In the genomic region with DNA sequence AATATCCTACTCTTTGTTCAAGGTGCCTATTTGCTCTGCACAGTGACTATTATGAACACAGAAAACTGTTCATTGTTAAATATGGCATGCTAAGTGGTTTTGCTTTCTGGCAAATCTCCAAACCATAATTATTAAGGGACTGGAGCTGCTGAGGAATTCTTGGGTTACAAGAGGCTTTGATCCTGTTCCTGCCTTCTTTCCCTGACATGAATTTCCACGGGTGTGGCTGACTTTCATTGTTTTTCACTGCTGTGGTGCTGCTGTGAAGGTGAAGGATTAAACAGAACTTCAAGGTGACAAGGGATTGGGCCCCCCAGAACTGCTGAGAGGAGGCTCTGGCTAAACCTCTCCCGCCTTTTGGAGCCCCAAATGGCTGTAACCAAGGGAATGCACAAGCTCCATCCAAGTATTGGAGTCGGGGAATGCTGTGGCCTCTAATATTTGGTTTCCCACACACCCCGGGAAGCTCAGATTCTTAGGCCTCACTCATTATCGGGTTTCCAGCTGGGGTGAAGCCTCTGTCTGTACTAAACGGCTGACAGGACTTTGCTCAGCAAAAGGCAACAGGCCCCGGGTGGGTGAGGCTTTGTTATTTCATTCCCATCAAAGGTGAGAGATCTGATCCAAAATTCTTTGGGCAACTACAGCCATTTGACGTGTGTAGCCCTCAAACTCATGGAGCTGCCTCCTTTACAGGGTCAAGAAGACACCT, we compare ENCODE assay signal across 17 cellular contexts. TPM values are rescaled to one million over a fixed set of nuclear protein-coding genes. Genes with fewer than 3 reads are reported as not detected.
DNase-seq lines count a peak whose midpoint lies in the region; ATAC-seq and TF ChIP-seq lines count a peak whose summit lies in the region.
"Had no signal": no experiment of that assay in that cellular context is flagged by ENCODE, and none has a peak within 500 bp of the region (broad histone marks: within the 10 kb centered on the region; RNA-seq: fewer than 3 reads in every experiment).

No MANE protein-coding gene starts in this region.

- no peaks in the 10 kb centered on the region for H3K27me3 Mint-ChIP-seq in H9 (ENCODE audit: low read depth)
- H3K27me3 Mint-ChIP-seq: activated naive CD8-positive, alpha-beta T cell had no signal

- H3K4me1 ChIP-seq in HEK293 (ENCODE audit: control insufficient read depth, insufficient read depth, low read length) (no peaks in the 10 kb centered on the region; the same call in 1 of the 2 replicates), esophagus (ENCODE audit: control insufficient read depth in 2 of 2, insufficient read depth in 2 of 2, low read length in 1 of 2) (peaks cover 3 to 4% of the 10 kb centered on the region in 2 donors), H9 (ENCODE audit: insufficient read depth, low read length) (no peaks in the 10 kb centered on the region)

- H3K79me2 ChIP-seq in H9 (ENCODE audit: insufficient read depth, low read length), result no peaks in the 10 kb centered on the region
- H3K79me2 ChIP-seq: parathyroid adenoma had no signal

- H4K8ac ChIP-seq in H9 (replicated peaks; ENCODE audit: insufficient read length, low read depth, low read length), result no peak overlapping the region

- no peak overlapping the region for H2AFZ ChIP-seq in H9 (ENCODE audit: low read length)
- H2AFZ ChIP-seq: GM23338, parathyroid adenoma had no signal

- CTCF ChIA-PET in HEK293 (lab: Yijun Ruan, JAX), result no interaction called here

- POLR2A ChIA-PET in HEK293 (lab: Yijun Ruan, JAX), result no interaction called here

- H3K9me3 ChIP-seq in HEK293 (ENCODE audit: control insufficient read depth, insufficient read depth, low read depth, low read length), result no peaks in the 10 kb centered on the region
- no peaks in the 10 kb centered on the region for H3K9me3 ChIP-seq in esophagus (ENCODE audit: control insufficient read depth in 2 of 2, insufficient read depth in 1 of 2, low read depth in 1 of 2, low read length in 1 of 2)
- no peaks in the 10 kb centered on the region for H3K9me3 ChIP-seq in H9 (ENCODE audit: control insufficient read depth, low read depth, low read length)
- H3K9me3 ChIP-seq: MG63 had no signal

- no peak overlapping the region for H2BK120ac ChIP-seq in H9 (ENCODE audit: low read depth, low read length, poor library complexity, severe bottlenecking)

- no peak overlapping the region for H3T11ph ChIP-seq in H9 (ENCODE audit: low read length)

- no peak overlapping the region for H2BK20ac ChIP-seq in H9 (ENCODE audit: low read depth, low read length, poor library complexity, severe bottlenecking)

- H2BK15ac ChIP-seq in H9 (ENCODE audit: low read depth, low read length), result no peak overlapping the region

- no peak overlapping the region for H2BK12ac ChIP-seq in H9 (ENCODE audit: insufficient read length, low read depth, low read length)

- peaks cover 7 to 10% of the 10 kb centered on the region in 2 experiments; a peak in 3 of 4 replicates for H3K4me1 Mint-ChIP-seq in H9
- H3K4me1 Mint-ChIP-seq: stimulated activated effector memory CD8-positive, alpha-beta T cell treated with anti-CD3 and anti-CD28 coated beads, Interleukin-12 subunit alpha, Interleukin-12 subunit beta, amount 100 ng/mL, for 72 hours had no signal

- no peak overlapping the region; a peak in 1 of 7 replicates for H3K27ac Mint-ChIP-seq in H9
- no peak overlapping the region for H3K27ac Mint-ChIP-seq in activated naive CD4-positive, alpha-beta T cell treated with anti-CD3 and anti-CD28 coated beads, Interleukin-2, amount 50 U/mL, for 72 hours
- H3K27ac Mint-ChIP-seq: activated naive CD8-positive, alpha-beta T cell; GM23338; stimulated activated effector memory CD8-positive, alpha-beta T cell treated with anti-CD3 and anti-CD28 coated beads, Interleukin-12 subunit alpha, Interleukin-12 subunit beta, amount 100 ng/mL, for 72 hours had no signal

- H3K18ac ChIP-seq in H9 (ENCODE audit: insufficient read length, low read depth, low read length), result no peak overlapping the region

- no peak overlapping the region for H4K5ac ChIP-seq in H9 (ENCODE audit: insufficient read length, low read depth, low read length)

- no peak overlapping the region for H3K4me2 ChIP-seq in H9 (ENCODE audit: insufficient read depth, insufficient read length, low read length)
- H3K4me2 ChIP-seq: GM23338 had no signal

- H3K23ac ChIP-seq in H9 (ENCODE audit: insufficient read length, low read depth, low read length), result no peak overlapping the region

- no peaks in the 10 kb centered on the region; a peak in 1 of 7 replicates for H3K36me3 Mint-ChIP-seq in H9 (ENCODE audit: insufficient read depth in 1 of 3, low read depth in 3 of 3)
- H3K36me3 Mint-ChIP-seq in activated naive CD4-positive, alpha-beta T cell treated with anti-CD3 and anti-CD28 coated beads, Interleukin-2, amount 50 U/mL, for 72 hours, result no peaks in the 10 kb centered on the region

- DNase-seq in NCI-H2171 (lab: John Stamatoyannopoulos, UW) (peak; percentile 20), H9 (no peak)
- DNase-seq in activated naive CD4-positive, alpha-beta T cell treated with anti-CD3 and anti-CD28 coated beads, Interleukin-2, amount 50 U/mL, for 72 hours (ENCODE audit: low spot score in 2 of 2), result no peak
- DNase-seq: MG63; midbrain; NCI-H82; stimulated activated CD4-positive, alpha-beta T cell treated with anti-CD3 and anti-CD28 coated beads, Interleukin-2, amount 100 ng/mL, for 48 hours had no signal

- TF ChIP-seq CTCF in HEK293 (tag by site-specific recombination; IDR thresholded peaks at IDR 0.05), result no peak
- no peak for TF ChIP-seq CTCF in H9 (conservative IDR thresholded peaks at IDR 0.05)

- no peak overlapping the region for H2BK5ac ChIP-seq in H9 (ENCODE audit: insufficient read length, low read length)

- no peaks in the 10 kb centered on the region for H4K20me1 ChIP-seq in H9 (ENCODE audit: control insufficient read depth, insufficient read depth, insufficient read length)

- no peaks in the 10 kb centered on the region for H3K79me1 ChIP-seq in H9 (ENCODE audit: insufficient read depth, low read depth, low read length, poor library complexity, severe bottlenecking)

- ATAC-seq in GM18519 (IDR thresholded peaks at IDR 0.05; ENCODE audit: low FRiP score, unreplicated experiment) (no peak), GM21447 (IDR thresholded peaks at IDR 0.05; ENCODE audit: unreplicated experiment) (no peak)
- ATAC-seq in activated naive CD4-positive, alpha-beta T cell treated with anti-CD3 and anti-CD28 coated beads, Interleukin-2, amount 50 U/mL, for 72 hours, result no peak
- ATAC-seq: GM23338; stimulated activated effector memory CD8-positive, alpha-beta T cell treated with anti-CD3 and anti-CD28 coated beads, Interleukin-12 subunit alpha, Interleukin-12 subunit beta, amount 100 ng/mL, for 72 hours had no signal

- H3K27me3 ChIP-seq in esophagus (ENCODE audit: control insufficient read depth in 1 of 2, insufficient read depth in 2 of 2, low read length in 2 of 2) (no peaks in the 10 kb centered on the region), H9 (ENCODE audit: insufficient read depth, low read length) (no peaks in the 10 kb centered on the region)
- H3K27me3 ChIP-seq: MG63 had no signal

- no peak overlapping the region for H3K14ac ChIP-seq in H9 (ENCODE audit: insufficient read depth, low read length)

- WGBS in esophagus, 2 donors, result 48 to 52% methylated on average over 8 of the region's 8 CpGs
- WGBS in H9 (ENCODE audit: extremely low coverage, insufficient read length, low lambda C conversion rate), result no CpG with 5 or more reads among the region's 8 CpGs

- no peak overlapping the region for H3K4me3 ChIP-seq in HEK293 (ENCODE audit: low read depth, low read length)
- H3K4me3 ChIP-seq in esophagus (ENCODE audit: low read depth in 1 of 2, low read length in 2 of 2), result no peak overlapping the region
- H3K4me3 ChIP-seq in skin epidermis, result no peak overlapping the region
- H3K4me3 ChIP-seq: coronary artery, GM23338, MG63 had no signal

- H3K56ac ChIP-seq in H9 (ENCODE audit: insufficient read length, low read depth, low read length), result no peak overlapping the region

- H2AK5ac ChIP-seq in H9 (ENCODE audit: insufficient read length, low read length), result no peak overlapping the region

- H4K91ac ChIP-seq in H9 (ENCODE audit: insufficient read length, low read depth, low read length), result no peak overlapping the region

- H3K4ac ChIP-seq in H9 (ENCODE audit: low read depth, low read length), result no peak overlapping the region

- H3K27ac ChIP-seq in HEK293 (ENCODE audit: extremely low read depth, low read depth, low read length), result no peak overlapping the region
- H3K27ac ChIP-seq in esophagus (ENCODE audit: low read depth in 2 of 2, low read length in 1 of 2), result peak overlapping the region; percentile 11 to 39
- H3K27ac ChIP-seq in skin epidermis, result peak overlapping the region in 15 of 21 experiments; percentile 2 to 72 (median 43)
- no peak overlapping the region for H3K27ac ChIP-seq in H9 (ENCODE audit: insufficient read length, low read depth, low read length)
- H3K27ac ChIP-seq: coronary artery, parathyroid adenoma had no signal

- H3K36me3 ChIP-seq in HEK293 (ENCODE audit: control insufficient read depth in 2 of 2, insufficient read depth in 1 of 2, low read length in 2 of 2) (no peaks in the 10 kb centered on the region; a peak in 1 of 3 replicates), esophagus (ENCODE audit: control insufficient read depth in 2 of 2, insufficient read depth in 2 of 2, low read length in 1 of 2) (no peaks in the 10 kb centered on the region)

- no peak overlapping the region for H3K9ac ChIP-seq in H9 (ENCODE audit: extremely low read depth, insufficient read length, low read length)
- H3K9ac ChIP-seq: parathyroid adenoma had no signal

- H3K9me3 Mint-ChIP-seq in H9, result no peaks in the 10 kb centered on the region
- H3K9me3 Mint-ChIP-seq in activated naive CD4-positive, alpha-beta T cell treated with anti-CD3 and anti-CD28 coated beads, Interleukin-2, amount 50 U/mL, for 72 hours, result no peaks in the 10 kb centered on the region
- H3K9me3 Mint-ChIP-seq: GM23338; stimulated activated effector memory CD8-positive, alpha-beta T cell treated with anti-CD3 and anti-CD28 coated beads, Interleukin-12 subunit alpha, Interleukin-12 subunit beta, amount 100 ng/mL, for 72 hours had no signal

- no peaks in the 10 kb centered on the region for H3K23me2 ChIP-seq in H9 (ENCODE audit: insufficient read length, low read depth, low read length, poor library complexity, severe bottlenecking)

- H3K4me3 Mint-ChIP-seq in H9, result no peak overlapping the region
- H3K4me3 Mint-ChIP-seq: activated naive CD8-positive, alpha-beta T cell; GM23338; stimulated activated effector memory CD8-positive, alpha-beta T cell treated with anti-CD3 and anti-CD28 coated beads, Interleukin-12 subunit alpha, Interleukin-12 subunit beta, amount 100 ng/mL, for 72 hours had no signal

RNA-seq across cellular contexts. Expression of a gene that starts 29.0 kb away (rescaled TPM):
- 10 to 100 TPM; 48.1 to 64.2 TPM for polyA plus RNA-seq in esophagus
- 105 and 110 TPM in 2 replicates for total RNA-seq in H9 (2021)
- total RNA-seq in activated naive CD4-positive, alpha-beta T cell treated with anti-CD3 and anti-CD28 coated beads, Interleukin-2, amount 50 U/mL, for 72 hours, result 10 to 100 TPM; 27.3 to 70.4 TPM

Comparison
In these comparisons a context has a peak if more than half of its experiments do, and no peak if none do; other contexts are left out.
1. H3K27ac ChIP-seq: peak in esophagus (2 of 2) and skin epidermis (15 of 21); none in HEK293 (single experiment) and H9 (single experiment).